9 cellular contexts compared by ENCODE assay signal in genomic region chr20:25318471-25319240, GRCh38.
A peak's percentile ranks its signal among the peaks of the same experiment; 100 is the strongest.
DNase-seq lines count a peak whose midpoint lies in the region; ATAC-seq and TF ChIP-seq lines count a peak whose summit lies in the region.
"Had no signal": no experiment of that assay in that cellular context is flagged by ENCODE, and none has a peak within 500 bp of the region (broad histone marks: within the 10 kb centered on the region; RNA-seq: fewer than 3 reads in every experiment).

No MANE protein-coding gene starts in this region.

- H3K27ac ChIP-seq in Karpas-422 (ENCODE audit: low read length) (peak overlapping the region; percentile 98), left lung (peak overlapping the region in 1 of 2 donors; percentile 67)

- H3K9me2 ChIP-seq in Karpas-422 (replicated peaks; ENCODE audit: insufficient read depth, low read length) = no peaks in the 10 kb centered on the region

- H3K36me3 ChIP-seq in Karpas-422 (ENCODE audit: insufficient read depth, low read length) (peaks cover 13% of the 10 kb centered on the region; the same call in 1 of the 2 replicates), left lung (peaks cover 0 to 50% of the 10 kb centered on the region in 2 donors)

- H3K4me3 ChIP-seq in Karpas-422 (ENCODE audit: low read length) (peak overlapping the region; percentile 66), left lung (no peak overlapping the region)

- no peak overlapping the region for H3K4me3 Mint-ChIP-seq in activated naive CD8-positive, alpha-beta T cell treated with anti-CD3 and anti-CD28 coated beads, Interleukin-2, amount 50 U/mL, for 24 hours

- H3K9me3 ChIP-seq in Karpas-422 (ENCODE audit: low read length) (no peaks in the 10 kb centered on the region), left lung (no peaks in the 10 kb centered on the region)

- no peaks in the 10 kb centered on the region for H4K20me1 ChIP-seq in Karpas-422 (ENCODE audit: insufficient read depth, low read depth, low read length)

- peak overlapping the region; percentile 81 for H3K4me2 ChIP-seq in Karpas-422 (ENCODE audit: low read depth, low read length, poor library complexity, severe bottlenecking)

- H3K9ac ChIP-seq in Karpas-422 (ENCODE audit: low read length) = peak overlapping the region; percentile 82

- peaks cover 4% of the 10 kb centered on the region for H3K36me3 Mint-ChIP-seq in activated naive CD8-positive, alpha-beta T cell treated with anti-CD3 and anti-CD28 coated beads, Interleukin-2, amount 50 U/mL, for 24 hours (ENCODE audit: low read depth)

- no peak for TF ChIP-seq CTCF in left lung (IDR thresholded peaks at IDR 0.05)

- H3K9me3 Mint-ChIP-seq in activated naive CD8-positive, alpha-beta T cell treated with anti-CD3 and anti-CD28 coated beads, Interleukin-2, amount 50 U/mL, for 24 hours = no peaks in the 10 kb centered on the region

- peaks cover 61% of the 10 kb centered on the region for H3K4me1 ChIP-seq in Karpas-422 (ENCODE audit: low read length)
- H3K4me1 ChIP-seq in left lung = peaks cover 0 to 41% of the 10 kb centered on the region in 2 donors

- ATAC-seq in GM18505 (IDR thresholded peaks at IDR 0.05; ENCODE audit: unreplicated experiment) (peak; percentile 91), GM21529 (IDR thresholded peaks at IDR 0.05; ENCODE audit: unreplicated experiment) (peak; percentile 91), left lung (peak; percentile 67)
- ATAC-seq in activated naive CD8-positive, alpha-beta T cell treated with anti-CD3 and anti-CD28 coated beads, Interleukin-2, amount 50 U/mL, for 24 hours = no peak
- ATAC-seq: HCT116 had no signal

- peaks cover 46% of the 10 kb centered on the region for H3K79me2 ChIP-seq in Karpas-422 (ENCODE audit: low read length)

- no peak overlapping the region for H3K27ac Mint-ChIP-seq in activated naive CD8-positive, alpha-beta T cell treated with anti-CD3 and anti-CD28 coated beads, Interleukin-2, amount 50 U/mL, for 24 hours

- H3K27me3 ChIP-seq in Karpas-422 (ENCODE audit: low read length) (no peaks in the 10 kb centered on the region), left lung (no peaks in the 10 kb centered on the region)

- no peaks in the 10 kb centered on the region for H3K27me3 Mint-ChIP-seq in activated naive CD8-positive, alpha-beta T cell treated with anti-CD3 and anti-CD28 coated beads, Interleukin-2, amount 50 U/mL, for 24 hours

- DNase-seq in Karpas-422 = peak; percentile 93
- DNase-seq in left lung = peak; percentile 38 to 72
- no peak for DNase-seq in stimulated activated CD4-positive, alpha-beta T cell treated with anti-CD3 and anti-CD28 coated beads, Interleukin-4, amount 100 ng/mL, for 4 hours
- DNase-seq in NCI-H526 treated with DMSO at 0.1 percent for 48 hours (lab: John Stamatoyannopoulos, UW) = no peak
- no peak for DNase-seq in LoVo (ENCODE audit: low spot score)
- DNase-seq in activated naive CD8-positive, alpha-beta T cell treated with anti-CD3 and anti-CD28 coated beads, Interleukin-2, amount 50 U/mL, for 24 hours = no peak

- 0 out of 2 replicates have a peak overlapping the region, but pooled peaks have one; percentile 13 for H2AFZ ChIP-seq in Karpas-422 (ENCODE audit: low read length)

- intact Hi-C loops in left lung (cut with DNase I) = no loop called here

- peak; percentile 53 for TF ChIP-seq POLR2A in GM18505 (IDR thresholded peaks at IDR 0.05; ENCODE audit: borderline replicate concordance, extremely low read depth, insufficient read depth, insufficient read length)

- peaks cover 22% of the 10 kb centered on the region for H3K4me1 Mint-ChIP-seq in activated naive CD8-positive, alpha-beta T cell treated with anti-CD3 and anti-CD28 coated beads, Interleukin-2, amount 50 U/mL, for 24 hours

Comparison
In these comparisons a context has a peak if more than half of its experiments do, and no peak if none do; other contexts are left out.
1. DNase-seq: peak in Karpas-422 (single experiment) and left lung (2 of 2); none in stimulated activated CD4-positive, alpha-beta T cell treated with anti-CD3 and anti-CD28 coated beads, Interleukin-4, amount 100 ng/mL, for 4 hours (0 of 2), NCI-H526 treated with DMSO at 0.1 percent for 48 hours (single experiment), LoVo (single experiment) and activated naive CD8-positive, alpha-beta T cell treated with anti-CD3 and anti-CD28 coated beads, Interleukin-2, amount 50 U/mL, for 24 hours (single experiment).